In genomic region chr10:35359873-35360272, GRCh38 we compare ENCODE assay signal across 1 cellular context.
TF ChIP-seq lines count a peak whose summit lies in the region.

No MANE protein-coding gene starts in this region.

TF ChIP-seq in HepG2, 621 proteins besides CTCF, POLR2A, EP300 and RAD21 (continued from another document):
- TF ChIP-seq HOMEZ (CRISPR knock-in tag; IDR thresholded peaks at IDR 0.05; ENCODE audit: low read depth): peak; percentile 45; the same call in 1 of the 2 replicates
- no peak for TF ChIP-seq HDAC1 (CRISPR knock-in tag; IDR thresholded peaks at IDR 0.05)
